8 cellular contexts compared by ENCODE assay signal in genomic region chr10:92591550-92592140, GRCh38. TPM values are rescaled to one million over a fixed set of nuclear protein-coding genes. Genes with fewer than 3 reads are reported as not detected.
A peak's percentile ranks its signal among the peaks of the same experiment; 100 is the strongest.
DNase-seq lines count a peak whose midpoint lies in the region; ATAC-seq and TF ChIP-seq lines count a peak whose summit lies in the region.

No MANE protein-coding gene starts in this region.

- H3K36me3 Mint-ChIP-seq in T-helper 1 cell treated with Interleukin-12 subunit alpha and Interleukin-12 subunit beta and Interleukin-4 antibody, amounts not matched to agents 30 μg/mL and 1 μg/mL, for 36 hours (ENCODE audit: low read depth): peaks cover 4% of the 10 kb centered on the region

- intact Hi-C loops in right cardiac atrium (cut with DNase I): no loop called here
- intact Hi-C loops in uterus (cut with DNase I; ENCODE audit: low total_unique reads): no loop called here

- ATAC-seq in HG02798 (IDR thresholded peaks at IDR 0.05; ENCODE audit: poor library complexity, unreplicated experiment): peak; percentile 82
- ATAC-seq in right cardiac atrium: peak; percentile 95

- 2% methylated on average over 44 of the region's 44 CpGs for whole genome bisulfite sequencing in right cardiac atrium

- no peaks in the 10 kb centered on the region for H3K27me3 Mint-ChIP-seq in T-helper 1 cell treated with Interleukin-12 subunit alpha and Interleukin-12 subunit beta and Interleukin-4 antibody, amounts not matched to agents 30 μg/mL and 1 μg/mL, for 36 hours (ENCODE audit: low read depth)

- no peaks in the 10 kb centered on the region for H3K27me3 ChIP-seq in right cardiac atrium (ENCODE audit: control insufficient read depth, insufficient read depth)
- no peaks in the 10 kb centered on the region for H3K27me3 ChIP-seq in uterus

- H3K36me3 ChIP-seq in uterus: no peaks in the 10 kb centered on the region

- H3K27ac ChIP-seq in right cardiac atrium (ENCODE audit: low read length): peak overlapping the region; percentile 99
- peak overlapping the region; percentile 87 to 96 for H3K27ac ChIP-seq in uterus

- peaks cover 40% of the 10 kb centered on the region for H3K4me1 Mint-ChIP-seq in T-helper 1 cell treated with Interleukin-12 subunit alpha and Interleukin-12 subunit beta and Interleukin-4 antibody, amounts not matched to agents 30 μg/mL and 1 μg/mL, for 36 hours (ENCODE audit: low read depth)

- peak overlapping the region; percentile 90 for H3K4me3 Mint-ChIP-seq in T-helper 1 cell treated with Interleukin-12 subunit alpha and Interleukin-12 subunit beta and Interleukin-4 antibody, amounts not matched to agents 30 μg/mL and 1 μg/mL, for 36 hours

- no peak for TF ChIP-seq CTCF in GM13976 (IDR thresholded peaks at IDR 0.05; ENCODE audit: borderline replicate concordance, control extremely low read depth, extremely low read depth, insufficient read depth, missing control alignments)
- peak in 2 of 4 experiments; percentile 17 to 32 for TF ChIP-seq CTCF in uterus (IDR thresholded peaks at IDR 0.05)

- in situ Hi-C loops in GM13976 (cut with MboI; ENCODE audit: low sequenced_read_pairs, unreplicated experiment): no loop called here

- H3K9me3 ChIP-seq in right cardiac atrium (ENCODE audit: control insufficient read depth, low read length) (no peaks in the 10 kb centered on the region), uterus (no peaks in the 10 kb centered on the region)

- H3K4me3 ChIP-seq in right cardiac atrium (ENCODE audit: low read length): peak overlapping the region; percentile 81
- H3K4me3 ChIP-seq in uterus: peak overlapping the region; percentile 51 to 75

- no peaks in the 10 kb centered on the region for H3K9me3 Mint-ChIP-seq in T-helper 1 cell treated with Interleukin-12 subunit alpha and Interleukin-12 subunit beta and Interleukin-4 antibody, amounts not matched to agents 30 μg/mL and 1 μg/mL, for 36 hours

- peak; percentile 77 to 84 for TF ChIP-seq POLR2A in uterus (IDR thresholded peaks at IDR 0.05)

- DNase-seq in GM13976 (ENCODE audit: low spot score) (peak; percentile 89), NCI-H1436 (lab: John Stamatoyannopoulos, UW) (peak; percentile 90), amygdala (lab: John Stamatoyannopoulos, UW) (peak; percentile 21 to 91 (median 78)), right cardiac atrium (peak; percentile 95 to 97 (median 97)), putamen (ENCODE audit: low spot score) (peak; percentile 93), uterus (peak; percentile 88 to 89)

- no peaks in the 10 kb centered on the region for H3K4me1 ChIP-seq in right cardiac atrium (ENCODE audit: control insufficient read depth, insufficient read depth, low read length)
- H3K4me1 ChIP-seq in uterus: no peaks in the 10 kb centered on the region

- peak overlapping the region; percentile 98 for H3K27ac Mint-ChIP-seq in T-helper 1 cell treated with Interleukin-12 subunit alpha and Interleukin-12 subunit beta and Interleukin-4 antibody, amounts not matched to agents 30 μg/mL and 1 μg/mL, for 36 hours

RNA-seq across cellular contexts. Expression of gene KIF11, which starts 1.3 kb away (rescaled TPM):
- total RNA-seq in right cardiac atrium (1 to 10 TPM in 2 of 4 donors, under 1 TPM in 2; 0.31 to 1.7 (median 1.00) TPM), uterus (10 to 100 TPM in 1 of 4 donors, 1 to 10 TPM in 1, not detected in 2; 1.0 to 31.0 TPM)
- polyA plus RNA-seq in right cardiac atrium: 0.38 TPM

RNA-seq across cellular contexts. Expression of gene IDE, which starts 17.8 kb away (rescaled TPM):
- total RNA-seq in right cardiac atrium (10 to 100 TPM; 39.7 to 54.1 (median 49.7) TPM), uterus (10 to 100 TPM; 22.6 to 59.7 (median 43.0) TPM)
- polyA plus RNA-seq in right cardiac atrium: 13.4 TPM

Comparison
In these comparisons a context has a peak if more than half of its experiments do, and no peak if none do; other contexts are left out.
1. Peak in every context shown above with its lines: DNase-seq, ATAC-seq, H3K4me3 ChIP-seq and H3K27ac ChIP-seq.